1 cellular context compared by ENCODE assay signal in genomic region chr16:50210266-50211038, GRCh38.
TF ChIP-seq lines count a peak whose summit lies in the region.

No MANE protein-coding gene starts in this region.

TF ChIP-seq in K562, 482 proteins besides CTCF, POLR2A, EP300 and RAD21 (continued from another document):
- TF ChIP-seq TSHZ1 (CRISPR knock-in tag; IDR thresholded peaks at IDR 0.05) (no peak), PKNOX1 (IDR thresholded peaks at IDR 0.05) (no peak), DEAF1 (CRISPR knock-in tag; IDR thresholded peaks at IDR 0.05) (peak; percentile 89), ZNF75A (CRISPR knock-in tag; IDR thresholded peaks at IDR 0.05) (peak; percentile 85), ZNF407 (IDR thresholded peaks at IDR 0.05; ENCODE audit: low read depth) (peak; percentile 60; the same call in 1 of the 2 replicates), SMC3 (conservative IDR thresholded peaks at IDR 0.05; ENCODE audit: insufficient read depth, low read depth, low read length) (peak; percentile 77), NONO (IDR thresholded peaks at IDR 0.05; ENCODE audit: low read depth in 2 of 2, low read length in 1 of 2) (peak in 1 of 2 experiments; percentile 38; a peak in 1 of 4 replicates), CLOCK (CRISPR knock-in tag; IDR thresholded peaks at IDR 0.05; ENCODE audit: borderline replicate concordance) (no peak), ZBED1 (IDR thresholded peaks at IDR 0.05) (no peak), POLR3A (IDR thresholded peaks at IDR 0.05; ENCODE audit: borderline replicate concordance, extremely low read depth, insufficient read depth, insufficient read length) (no peak), NFIC (IDR thresholded peaks at IDR 0.05) (peak; percentile 67), CTBP1 (IDR thresholded peaks at IDR 0.05; ENCODE audit: borderline replicate concordance) (peak; percentile 43), CC2D1A (IDR thresholded peaks at IDR 0.05) (0 out of 2 replicates have a peak, but pooled peaks have one; percentile 24), MAZ (CRISPR knock-in tag; conservative IDR thresholded peaks at IDR 0.05 in 1 of 2, IDR thresholded peaks at IDR 0.05 in 1 of 2) (peak in 1 of 2 experiments; percentile 64; a peak in 2 of 4 replicates), ZFP36 (IDR thresholded peaks at IDR 0.05; ENCODE audit: low read depth, low read length, partially characterized antibody) (peak; percentile 14), STAG1 (CRISPR knock-in tag; IDR thresholded peaks at IDR 0.05; ENCODE audit: borderline replicate concordance) (peak; percentile 69; the same call in 1 of the 2 replicates), SRF (CRISPR knock-in tag; IDR thresholded peaks at IDR 0.05) (0 out of 4 replicates have a peak, but pooled peaks of 1 of the 2 experiments have one; percentile 22), TRIM25 (IDR thresholded peaks at IDR 0.05; ENCODE audit: borderline replicate concordance) (no peak), ARID2 (IDR thresholded peaks at IDR 0.05) (peak; percentile 82)
